In the genomic region with DNA sequence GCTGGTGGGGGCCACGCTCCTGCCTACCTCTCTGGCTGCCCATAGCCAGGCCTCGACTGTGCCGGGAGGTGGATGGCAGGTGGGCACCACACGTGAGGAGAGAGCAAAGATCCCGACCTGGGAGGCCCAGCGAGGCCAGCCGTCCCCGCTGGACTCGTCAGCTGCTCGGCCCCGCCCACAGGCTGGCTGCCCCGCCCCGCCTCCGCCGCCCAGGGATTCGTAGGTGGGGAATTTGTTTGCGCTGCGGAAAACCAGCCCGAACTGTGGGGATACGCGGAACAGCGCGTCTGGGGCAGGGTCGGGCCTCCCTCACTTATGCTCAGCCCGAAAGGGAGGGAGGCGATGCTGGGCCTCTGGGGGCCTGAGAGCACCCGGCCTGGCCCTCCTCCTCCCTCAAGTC, we compare ENCODE assay signal across 18 cellular contexts. TPM values are rescaled to one million over a fixed set of nuclear protein-coding genes. Genes with fewer than 3 reads are reported as not detected.
DNase-seq lines count a peak whose midpoint lies in the region; ATAC-seq and TF ChIP-seq lines count a peak whose summit lies in the region.
"Had no signal": no experiment of that assay in that cellular context is flagged by ENCODE, and none has a peak within 500 bp of the region (broad histone marks: within the 10 kb centered on the region; RNA-seq: fewer than 3 reads in every experiment).

No MANE protein-coding gene starts in this region.

- no peak overlapping the region for H2BK120ac ChIP-seq in mesendoderm (ENCODE audit: low read depth, low read length)

- H3K4me3 ChIP-seq in H7 (ENCODE audit: insufficient read depth, low read depth, low read length) (peak overlapping the region; percentile 21; the same call in 1 of the 2 replicates), mesendoderm (ENCODE audit: low read length) (no peak overlapping the region)
- H3K4me3 ChIP-seq: gastroesophageal sphincter had no signal

- peaks cover 14% of the 10 kb centered on the region for H3K27me3 Mint-ChIP-seq in endothelial cell (ENCODE audit: unreplicated experiment)

- no peak overlapping the region for H4K8ac ChIP-seq in mesendoderm (ENCODE audit: low read depth, low read length)

- H3K27ac ChIP-seq in mesendoderm (ENCODE audit: low read depth, low read length), result no peak overlapping the region
- H3K27ac ChIP-seq: gastroesophageal sphincter, parathyroid adenoma, skin epidermis had no signal

- no peaks in the 10 kb centered on the region for H3K79me1 ChIP-seq in mesendoderm (ENCODE audit: low read length)

- no peak overlapping the region for H2AK5ac ChIP-seq in mesendoderm (ENCODE audit: low read length)

- no peak overlapping the region for H2BK5ac ChIP-seq in mesendoderm (ENCODE audit: low read length)

- peak overlapping the region; percentile 52 for H3K4me2 ChIP-seq in mesendoderm (ENCODE audit: low read length)

- no peak overlapping the region for H3K4ac ChIP-seq in mesendoderm (ENCODE audit: low read depth, low read length)

- H3K9me3 Mint-ChIP-seq in endothelial cell (ENCODE audit: unreplicated experiment), result no peaks in the 10 kb centered on the region
- H3K9me3 Mint-ChIP-seq: activated CD4-positive, alpha-beta memory T cell treated with anti-CD3 and anti-CD28 coated beads for 36 hours; activated T-cell treated with anti-CD3 and anti-CD28 coated beads, Interleukin-2, amount 50 U/mL, for 72 hours had no signal

- no peak overlapping the region for H3K27ac Mint-ChIP-seq in endothelial cell (ENCODE audit: unreplicated experiment)
- H3K27ac Mint-ChIP-seq: activated CD4-positive, alpha-beta memory T cell treated with anti-CD3 and anti-CD28 coated beads for 36 hours; activated T-cell treated with anti-CD3 and anti-CD28 coated beads, Interleukin-2, amount 50 U/mL, for 72 hours; stimulated activated naive B cell treated with anti-CD40 and anti-IgM and Interleukin-4, amounts not matched to agents 10 μg/mL and 1 μg/mL and 100 μg/mL, for 72 hours had no signal

- no CpG with 5 or more reads among the region's 27 CpGs for WGBS in mesendoderm (ENCODE audit: extremely low coverage, insufficient coverage, low lambda C conversion rate)

- H3K56ac ChIP-seq in mesendoderm (ENCODE audit: low read length), result peak overlapping the region; percentile 73

- H3K36me3 Mint-ChIP-seq in endothelial cell (ENCODE audit: low read depth, unreplicated experiment), result peaks cover 9% of the 10 kb centered on the region
- H3K36me3 Mint-ChIP-seq: activated CD4-positive, alpha-beta memory T cell treated with anti-CD3 and anti-CD28 coated beads for 36 hours had no signal

- no peak for TF ChIP-seq CTCF in endothelial cell (IDR thresholded peaks at IDR 0.05; ENCODE audit: unreplicated experiment)

- no peak overlapping the region for H4K5ac ChIP-seq in mesendoderm (ENCODE audit: low read length)

- H3K36me3 ChIP-seq in H7 (replicated peaks; ENCODE audit: control insufficient read depth, insufficient read depth, low read length), result no peaks in the 10 kb centered on the region
- no peaks in the 10 kb centered on the region for H3K36me3 ChIP-seq in mesendoderm (ENCODE audit: control insufficient read depth, insufficient read depth, low read length)
- H3K36me3 ChIP-seq: gastroesophageal sphincter had no signal

- peak overlapping the region; percentile 30 for H3K23ac ChIP-seq in mesendoderm (ENCODE audit: low read length)

- H3K4me1 ChIP-seq in mesendoderm (ENCODE audit: control insufficient read depth, low read depth, low read length), result peaks cover 2% of the 10 kb centered on the region
- H3K4me1 ChIP-seq: parathyroid adenoma had no signal

- no peak overlapping the region for H2BK15ac ChIP-seq in mesendoderm (replicated peaks; ENCODE audit: low read depth)

- no peaks in the 10 kb centered on the region for H3K79me2 ChIP-seq in mesendoderm (ENCODE audit: control insufficient read depth, insufficient read depth, low read length)
- H3K79me2 ChIP-seq: parathyroid adenoma had no signal

- H3K4me1 Mint-ChIP-seq in endothelial cell (ENCODE audit: unreplicated experiment), result peaks cover 10% of the 10 kb centered on the region

- peaks cover 11% of the 10 kb centered on the region for H3K27me3 ChIP-seq in H7 (ENCODE audit: control insufficient read depth, insufficient read depth, low read length)
- no peaks in the 10 kb centered on the region for H3K27me3 ChIP-seq in mesendoderm (ENCODE audit: insufficient read depth, low read length, poor library complexity)

- no peak overlapping the region for H3K4me3 Mint-ChIP-seq in endothelial cell (ENCODE audit: unreplicated experiment)
- H3K4me3 Mint-ChIP-seq: activated CD4-positive, alpha-beta memory T cell treated with anti-CD3 and anti-CD28 coated beads for 36 hours; activated T-cell treated with anti-CD3 and anti-CD28 coated beads, Interleukin-2, amount 50 U/mL, for 72 hours; stimulated activated naive B cell treated with anti-CD40 and anti-IgM and Interleukin-4, amounts not matched to agents 10 μg/mL and 1 μg/mL and 100 μg/mL, for 72 hours had no signal

- no peak for ATAC-seq in HG02884 (IDR thresholded peaks at IDR 0.05; ENCODE audit: unreplicated experiment)
- ATAC-seq in GM19455 (IDR thresholded peaks at IDR 0.05; ENCODE audit: unreplicated experiment), result no peak
- ATAC-seq: activated T-cell treated with anti-CD3 and anti-CD28 coated beads, Interleukin-2, amount 50 U/mL, for 72 hours; gastroesophageal sphincter; stimulated activated naive B cell treated with anti-CD40 and anti-IgM and Interleukin-4, amounts not matched to agents 10 μg/mL and 1 μg/mL and 100 μg/mL, for 72 hours had no signal

- peak overlapping the region; percentile 61 for H3K9ac ChIP-seq in mesendoderm (ENCODE audit: low read length)
- H3K9ac ChIP-seq: parathyroid adenoma had no signal

- DNase-seq in AG20443 (ENCODE audit: low spot score), result peak; percentile 85
- DNase-seq in H7, result peak; percentile 96
- peak; percentile 69 for DNase-seq in endothelial cell (ENCODE audit: low spot score)
- DNase-seq in mesendoderm, result peak; percentile 58
- DNase-seq in effector CD8-positive, alpha-beta T cell (lab: John Stamatoyannopoulos, UW), result no peak
- DNase-seq in NCI-H2227 (lab: John Stamatoyannopoulos, UW; ENCODE audit: unreplicated experiment), result no peak
- DNase-seq: activated CD4-positive, alpha-beta memory T cell treated with anti-CD3 and anti-CD28 coated beads for 36 hours; activated T-cell treated with anti-CD3 and anti-CD28 coated beads, Interleukin-2, amount 50 U/mL, for 72 hours; central memory CD4-positive, alpha-beta T cell; kidney; NCI-H1694 treated with DMSO at 0.1 percent for 48 hours; NCI-H524; stimulated activated naive B cell treated with anti-CD40 and anti-IgM and Interleukin-4, amounts not matched to agents 10 μg/mL and 1 μg/mL and 100 μg/mL, for 72 hours had no signal

- no peak overlapping the region for H3K18ac ChIP-seq in mesendoderm (ENCODE audit: low read length)

RNA-seq across cellular contexts. Expression of a gene that starts 31.7 kb away (rescaled TPM):
- total RNA-seq in H7 (2014; rRNA removed; shearing (Covaris generic)), result 0.55 and 1.6 TPM in 2 replicates
- total RNA-seq in endothelial cell (ENCODE audit: unreplicated experiment), result not detected
- 0.73 TPM for polyA plus RNA-seq in mesendoderm (2013, experiment 1 of 2)
- polyA plus RNA-seq in mesendoderm (2013, experiment 2 of 2), result 0.73 TPM

RNA-seq across cellular contexts. Expression of a gene that starts 34.1 kb away (rescaled TPM):
- 31.5 and 33.1 TPM in 2 replicates for total RNA-seq in H7 (2014; rRNA removed; shearing (Covaris generic))
- 19.0 TPM for total RNA-seq in endothelial cell (ENCODE audit: unreplicated experiment)
- polyA plus RNA-seq in mesendoderm (2013, experiment 1 of 2), result 13.8 TPM
- polyA plus RNA-seq in mesendoderm (2013, experiment 2 of 2), result 13.7 TPM

RNA-seq across cellular contexts. Expression of a gene that starts 59.2 kb away (rescaled TPM):
- 19.6 and 22.0 TPM in 2 replicates for total RNA-seq in H7 (2014; rRNA removed; shearing (Covaris generic))
- 35.2 TPM for total RNA-seq in endothelial cell (ENCODE audit: unreplicated experiment)
- polyA plus RNA-seq in mesendoderm (2013, experiment 1 of 2), result 13.7 TPM
- 13.4 TPM for polyA plus RNA-seq in mesendoderm (2013, experiment 2 of 2)

Comparison
In these comparisons a context has a peak if more than half of its experiments do, and no peak if none do; other contexts are left out.
1. DNase-seq: peak in AG20443 (single experiment), H7 (single experiment), endothelial cell (single experiment) and mesendoderm (single experiment); none in effector CD8-positive, alpha-beta T cell (single experiment) and NCI-H2227 (single experiment).